In genomic region chr7:134890246-134891240, GRCh38 we compare ENCODE assay signal across 9 cellular contexts.
DNase-seq lines count a peak whose midpoint lies in the region; ATAC-seq and TF ChIP-seq lines count a peak whose summit lies in the region.
"Had no signal": no experiment of that assay in that cellular context is flagged by ENCODE, and none has a peak within 500 bp of the region (broad histone marks: within the 10 kb centered on the region; RNA-seq: fewer than 3 reads in every experiment).

No MANE protein-coding gene starts in this region.

- TF ChIP-seq CTCF in H9 (conservative IDR thresholded peaks at IDR 0.05), result no peak

- no peaks in the 10 kb centered on the region for H3K27me3 Mint-ChIP-seq in H9 (ENCODE audit: low read depth)
- peaks cover 9% of the 10 kb centered on the region for H3K27me3 Mint-ChIP-seq in activated T-helper 1 cell treated with anti-CD3 and anti-CD28 coated beads, Interleukin-12 subunit alpha, Interleukin-12 subunit beta, Interleukin-2, Interleukin-4 antibody, amounts not matched to agents 30 ng/mL and 10 ng/mL and 1 ng/mL, durations not matched to agents 14 hours and 24 hours and 36 hours (ENCODE audit: insufficient read depth)

- no peak for ATAC-seq in GM19397 (IDR thresholded peaks at IDR 0.05; ENCODE audit: unreplicated experiment)

- H2AFZ ChIP-seq in H9 (ENCODE audit: low read length), result no peak overlapping the region

- no peak overlapping the region for H2AK5ac ChIP-seq in H9 (ENCODE audit: insufficient read length, low read length)

- H3K9me3 Mint-ChIP-seq in H9, result peaks cover 7 to 8% of the 10 kb centered on the region in 2 experiments
- H3K9me3 Mint-ChIP-seq in activated T-helper 1 cell treated with anti-CD3 and anti-CD28 coated beads, Interleukin-12 subunit alpha, Interleukin-12 subunit beta, Interleukin-2, Interleukin-4 antibody, amounts not matched to agents 30 ng/mL and 10 ng/mL and 1 ng/mL, durations not matched to agents 14 hours and 24 hours and 36 hours, result peaks cover 10% of the 10 kb centered on the region
- H3K9me3 Mint-ChIP-seq: stimulated activated naive CD8-positive, alpha-beta T cell treated with anti-CD3 and anti-CD28 coated beads, Interleukin-15, Interleukin-2, amounts not matched to agents 100 ng/mL and 50 ng/mL, for 24 hours had no signal

- no peak overlapping the region for H3T11ph ChIP-seq in H9 (ENCODE audit: low read length)

- no peak overlapping the region for H4K5ac ChIP-seq in H9 (ENCODE audit: insufficient read length, low read depth, low read length)

- no peak overlapping the region for H3K56ac ChIP-seq in H9 (ENCODE audit: insufficient read length, low read depth, low read length)

- no peaks in the 10 kb centered on the region for H3K27me3 ChIP-seq in H9 (ENCODE audit: insufficient read depth, low read length)

- H3K36me3 ChIP-seq in SK-N-MC (ENCODE audit: insufficient read depth, low read length), result no peaks in the 10 kb centered on the region

- H3K27ac Mint-ChIP-seq in H9, result peak overlapping the region in 1 of 3 experiments; percentile 96; a peak in 2 of 7 replicates
- no peak overlapping the region for H3K27ac Mint-ChIP-seq in activated T-helper 1 cell treated with anti-CD3 and anti-CD28 coated beads, Interleukin-12 subunit alpha, Interleukin-12 subunit beta, Interleukin-2, Interleukin-4 antibody, amounts not matched to agents 30 ng/mL and 10 ng/mL and 1 ng/mL, durations not matched to agents 14 hours and 24 hours and 36 hours
- H3K27ac Mint-ChIP-seq: stimulated activated naive CD8-positive, alpha-beta T cell treated with anti-CD3 and anti-CD28 coated beads, Interleukin-15, Interleukin-2, amounts not matched to agents 100 ng/mL and 50 ng/mL, for 24 hours had no signal

- H3K4me1 ChIP-seq in H9 (ENCODE audit: insufficient read depth, low read length), result peaks cover 10% of the 10 kb centered on the region

- H2BK5ac ChIP-seq in H9 (ENCODE audit: insufficient read length, low read length), result no peak overlapping the region

- H4K20me1 ChIP-seq in H9 (ENCODE audit: control insufficient read depth, insufficient read depth, insufficient read length), result no peaks in the 10 kb centered on the region

- no peak overlapping the region for H4K91ac ChIP-seq in H9 (ENCODE audit: insufficient read length, low read depth, low read length)

- peak overlapping the region; percentile 88 to 90 for H3K4me3 Mint-ChIP-seq in H9
- no peak overlapping the region for H3K4me3 Mint-ChIP-seq in activated T-helper 1 cell treated with anti-CD3 and anti-CD28 coated beads, Interleukin-12 subunit alpha, Interleukin-12 subunit beta, Interleukin-2, Interleukin-4 antibody, amounts not matched to agents 30 ng/mL and 10 ng/mL and 1 ng/mL, durations not matched to agents 14 hours and 24 hours and 36 hours

- H3K79me1 ChIP-seq in H9 (ENCODE audit: insufficient read depth, low read depth, low read length, poor library complexity, severe bottlenecking), result peaks cover 2% of the 10 kb centered on the region

- H3K23me2 ChIP-seq in H9 (ENCODE audit: insufficient read length, low read depth, low read length, poor library complexity, severe bottlenecking), result peaks cover 10% of the 10 kb centered on the region

- H4K8ac ChIP-seq in H9 (replicated peaks; ENCODE audit: insufficient read length, low read depth, low read length), result peak overlapping the region; percentile 60

- no peak overlapping the region for H2BK15ac ChIP-seq in H9 (ENCODE audit: low read depth, low read length)

- intact Hi-C loops in activated T-helper 1 cell treated with anti-CD3 and anti-CD28 coated beads, Interleukin-12 subunit alpha, Interleukin-12 subunit beta, Interleukin-2, Interleukin-4 antibody, amounts not matched to agents 30 ng/mL and 10 ng/mL and 1 ng/mL, durations not matched to agents 14 hours and 24 hours and 36 hours (cut with micrococcal nuclease), result no loop called here

- H3K4ac ChIP-seq in H9 (ENCODE audit: low read depth, low read length), result no peak overlapping the region

- DNase-seq in H9 (no peak), SK-N-MC (ENCODE audit: low read depth, low spot score) (no peak), globus pallidus (ENCODE audit: low spot score) (peak; percentile 76), retina (peak; percentile 25)
- no peak for DNase-seq in activated T-helper 1 cell treated with anti-CD3 and anti-CD28 coated beads, Interleukin-12 subunit alpha, Interleukin-12 subunit beta, Interleukin-2, Interleukin-4 antibody, amounts not matched to agents 30 ng/mL and 10 ng/mL and 1 ng/mL, durations not matched to agents 14 hours and 24 hours and 36 hours (ENCODE audit: low spot score)
- DNase-seq in stimulated activated CD4-positive, alpha-beta T cell treated with anti-CD3 and anti-CD28 coated beads, Interleukin-2, amount 100 ng/mL, for 24 hours, result no peak
- no peak for DNase-seq in activated CD8-positive, alpha-beta memory T cell treated with anti-CD3 and anti-CD28 coated beads, Interleukin-2, amount 50 U/mL, for 4 hours

- H3K9me3 ChIP-seq in H9 (ENCODE audit: control insufficient read depth, low read depth, low read length) (no peaks in the 10 kb centered on the region), SK-N-MC (ENCODE audit: low read depth, low read length) (no peaks in the 10 kb centered on the region)

- H3K4me2 ChIP-seq in H9 (ENCODE audit: insufficient read depth, insufficient read length, low read length), result peak overlapping the region; percentile 75

- peaks cover 12 to 14% (median 13%) of the 10 kb centered on the region in 3 experiments for H3K36me3 Mint-ChIP-seq in H9 (ENCODE audit: insufficient read depth in 1 of 3, low read depth in 3 of 3)
- no peaks in the 10 kb centered on the region for H3K36me3 Mint-ChIP-seq in activated T-helper 1 cell treated with anti-CD3 and anti-CD28 coated beads, Interleukin-12 subunit alpha, Interleukin-12 subunit beta, Interleukin-2, Interleukin-4 antibody, amounts not matched to agents 30 ng/mL and 10 ng/mL and 1 ng/mL, durations not matched to agents 14 hours and 24 hours and 36 hours (ENCODE audit: low read depth)

- H3K14ac ChIP-seq in H9 (ENCODE audit: insufficient read depth, low read length), result no peak overlapping the region

- no peak overlapping the region for H2BK20ac ChIP-seq in H9 (ENCODE audit: low read depth, low read length, poor library complexity, severe bottlenecking)

- H3K23ac ChIP-seq in H9 (ENCODE audit: insufficient read length, low read depth, low read length), result no peak overlapping the region

- peaks cover 2% of the 10 kb centered on the region; the same call in 1 of the 2 replicates for H3K79me2 ChIP-seq in H9 (ENCODE audit: insufficient read depth, low read length)

- H3K4me3 ChIP-seq in SK-N-MC, result peak overlapping the region; percentile 73

- H3K27ac ChIP-seq in H9 (ENCODE audit: insufficient read length, low read depth, low read length), result no peak overlapping the region
- H3K27ac ChIP-seq in SK-N-MC, result no peak overlapping the region

- H3K18ac ChIP-seq in H9 (ENCODE audit: insufficient read length, low read depth, low read length), result no peak overlapping the region

- H2BK12ac ChIP-seq in H9 (ENCODE audit: insufficient read length, low read depth, low read length), result no peak overlapping the region

- no peak overlapping the region for H2BK120ac ChIP-seq in H9 (ENCODE audit: low read depth, low read length, poor library complexity, severe bottlenecking)

- no peak overlapping the region for H3K9ac ChIP-seq in H9 (ENCODE audit: extremely low read depth, insufficient read length, low read length)
- H3K9ac ChIP-seq in SK-N-MC (ENCODE audit: insufficient read length), result no peak overlapping the region

- WGBS in H9 (ENCODE audit: extremely low coverage, insufficient read length, low lambda C conversion rate), result no CpG with 5 or more reads among the region's 10 CpGs

- peaks cover 36 to 38% of the 10 kb centered on the region in 2 experiments for H3K4me1 Mint-ChIP-seq in H9
- H3K4me1 Mint-ChIP-seq in activated T-helper 1 cell treated with anti-CD3 and anti-CD28 coated beads, Interleukin-12 subunit alpha, Interleukin-12 subunit beta, Interleukin-2, Interleukin-4 antibody, amounts not matched to agents 30 ng/mL and 10 ng/mL and 1 ng/mL, durations not matched to agents 14 hours and 24 hours and 36 hours (ENCODE audit: low read depth), result peaks cover 13% of the 10 kb centered on the region

Comparison
In these comparisons a context has a peak if more than half of its experiments do, and no peak if none do; other contexts are left out.
1. DNase-seq: peak in globus pallidus (single experiment) and retina (single experiment); none in H9 (single experiment), SK-N-MC (single experiment), activated T-helper 1 cell treated with anti-CD3 and anti-CD28 coated beads, Interleukin-12 subunit alpha, Interleukin-12 subunit beta, Interleukin-2, Interleukin-4 antibody, amounts not matched to agents 30 ng/mL and 10 ng/mL and 1 ng/mL, durations not matched to agents 14 hours and 24 hours and 36 hours (single experiment), stimulated activated CD4-positive, alpha-beta T cell treated with anti-CD3 and anti-CD28 coated beads, Interleukin-2, amount 100 ng/mL, for 24 hours (0 of 2) and activated CD8-positive, alpha-beta memory T cell treated with anti-CD3 and anti-CD28 coated beads, Interleukin-2, amount 50 U/mL, for 4 hours (single experiment).